Comparison of ENCODE assay signal across 11 cellular contexts in genomic region chr12:3996322-3996721, GRCh38.
DNase-seq lines count a peak whose midpoint lies in the region; ATAC-seq, FAIRE-seq and TF ChIP-seq lines count a peak whose summit lies in the region.
"Had no signal": no experiment of that assay in that cellular context is flagged by ENCODE, and none has a peak within 500 bp of the region (broad histone marks: within the 10 kb centered on the region; RNA-seq: fewer than 3 reads in every experiment).

No MANE protein-coding gene starts in this region.

- no peak overlapping the region for H3K27ac ChIP-seq in CD4-positive, CD25-positive, alpha-beta regulatory T cell (ENCODE audit: insufficient read depth, low read length, poor library complexity, severe bottlenecking)
- no peak overlapping the region for H3K27ac ChIP-seq in endodermal cell (ENCODE audit: low read depth, low read length)
- H3K27ac ChIP-seq: SJSA1 had no signal

- peaks cover 0 to 2% (median 0%) of the 10 kb centered on the region in 7 donors for H3K9me3 Mint-ChIP-seq in CD4-positive, CD25-positive, alpha-beta regulatory T cell
- peaks cover 9% of the 10 kb centered on the region for H3K9me3 Mint-ChIP-seq in endodermal cell
- H3K9me3 Mint-ChIP-seq in natural killer cell treated with Interleukin-12 subunit alpha and Interleukin-12 subunit beta and Interleukin-15 and Interleukin-18, amount 100 ng/mL, for 72 hours = no peaks in the 10 kb centered on the region
- peaks cover under 1% of the 10 kb centered on the region for H3K9me3 Mint-ChIP-seq in activated T-cell treated with anti-CD3 and anti-CD28 coated beads, Interleukin-2, amount 50 U/mL, for 4 hours

- no peak for DNase-seq in CD4-positive, CD25-positive, alpha-beta regulatory T cell
- DNase-seq in H7 = peak; percentile 22
- peak; percentile 53 for DNase-seq in endodermal cell
- DNase-seq in natural killer cell treated with Interleukin-12 subunit alpha and Interleukin-12 subunit beta and Interleukin-15 and Interleukin-18, amount 100 ng/mL, for 72 hours (ENCODE audit: low spot score) = no peak
- no peak for DNase-seq in activated T-cell treated with anti-CD3 and anti-CD28 coated beads, Interleukin-2, amount 50 U/mL, for 4 hours
- DNase-seq in HTR-8/SVneo (ENCODE audit: insufficient read length, low spot score) = no peak
- no peak for DNase-seq in GM19240 (ENCODE audit: insufficient read length, low spot score)
- no peak for DNase-seq in DMS53 treated with DMSO at 0.1 percent for 48 hours (lab: John Stamatoyannopoulos, UW; ENCODE audit: unreplicated experiment)
- DNase-seq: DMS 273 treated with DMSO at 0.1 percent for 48 hours had no signal

- H3K36me3 Mint-ChIP-seq in CD4-positive, CD25-positive, alpha-beta regulatory T cell = no peaks in the 10 kb centered on the region
- peaks cover 16% of the 10 kb centered on the region for H3K36me3 Mint-ChIP-seq in endodermal cell (ENCODE audit: low read depth)
- H3K36me3 Mint-ChIP-seq in natural killer cell treated with Interleukin-12 subunit alpha and Interleukin-12 subunit beta and Interleukin-15 and Interleukin-18, amount 100 ng/mL, for 72 hours = no peaks in the 10 kb centered on the region
- no peaks in the 10 kb centered on the region for H3K36me3 Mint-ChIP-seq in activated T-cell treated with anti-CD3 and anti-CD28 coated beads, Interleukin-2, amount 50 U/mL, for 4 hours (ENCODE audit: insufficient read depth)

- H3K27me3 ChIP-seq in CD4-positive, CD25-positive, alpha-beta regulatory T cell (ENCODE audit: control insufficient read depth, insufficient read depth, low read length) = no peaks in the 10 kb centered on the region
- no peaks in the 10 kb centered on the region; the same call in 1 of the 2 replicates for H3K27me3 ChIP-seq in H7 (ENCODE audit: control insufficient read depth, insufficient read depth, low read length)
- no peaks in the 10 kb centered on the region for H3K27me3 ChIP-seq in endodermal cell (ENCODE audit: control insufficient read depth, insufficient read depth, low read length, poor library complexity, severe bottlenecking)
- H3K27me3 ChIP-seq: SJSA1 had no signal

- TF ChIP-seq CTCF in endodermal cell (conservative IDR thresholded peaks at IDR 0.05) = no peak

- no peak for ATAC-seq in CD4-positive, CD25-positive, alpha-beta regulatory T cell (ENCODE audit: low read depth in 2 of 2)
- no peak for ATAC-seq in natural killer cell treated with Interleukin-12 subunit alpha and Interleukin-12 subunit beta and Interleukin-15 and Interleukin-18, amount 100 ng/mL, for 72 hours
- ATAC-seq in activated T-cell treated with anti-CD3 and anti-CD28 coated beads, Interleukin-2, amount 50 U/mL, for 4 hours = no peak

- H3K9ac ChIP-seq in endodermal cell (ENCODE audit: extremely low read depth, low read length, poor library complexity, severe bottlenecking) = no peak overlapping the region

- FAIRE-seq in HTR-8/SVneo (lab: Jason Lieb, UNC) = no peak

- H3K4me3 ChIP-seq in CD4-positive, CD25-positive, alpha-beta regulatory T cell (ENCODE audit: low read depth, low read length) = no peak overlapping the region
- H3K4me3 ChIP-seq in H7 (ENCODE audit: insufficient read depth, low read depth, low read length) (no peak overlapping the region), endodermal cell (ENCODE audit: low read length) (no peak overlapping the region)
- H3K4me3 ChIP-seq: HAP-1, SJSA1 had no signal

- H3K27me3 Mint-ChIP-seq in CD4-positive, CD25-positive, alpha-beta regulatory T cell = peaks cover 8% of the 10 kb centered on the region
- peaks cover 19% of the 10 kb centered on the region for H3K27me3 Mint-ChIP-seq in endodermal cell (ENCODE audit: insufficient read depth)
- H3K27me3 Mint-ChIP-seq in natural killer cell treated with Interleukin-12 subunit alpha and Interleukin-12 subunit beta and Interleukin-15 and Interleukin-18, amount 100 ng/mL, for 72 hours = peaks cover 11 to 18% of the 10 kb centered on the region in 2 donors
- H3K27me3 Mint-ChIP-seq in activated T-cell treated with anti-CD3 and anti-CD28 coated beads, Interleukin-2, amount 50 U/mL, for 4 hours (ENCODE audit: low read depth) = peaks cover 3% of the 10 kb centered on the region

- 63 to 87% methylated on average over 3 to 5 of the region's 5 CpGs for WGBS in endodermal cell (ENCODE audit: insufficient coverage in 1 of 2, insufficient read length in 1 of 2), 2 experiments

- H3K4me3 Mint-ChIP-seq in CD4-positive, CD25-positive, alpha-beta regulatory T cell = no peak overlapping the region
- no peak overlapping the region for H3K4me3 Mint-ChIP-seq in endodermal cell
- H3K4me3 Mint-ChIP-seq in natural killer cell treated with Interleukin-12 subunit alpha and Interleukin-12 subunit beta and Interleukin-15 and Interleukin-18, amount 100 ng/mL, for 72 hours = no peak overlapping the region
- no peak overlapping the region for H3K4me3 Mint-ChIP-seq in activated T-cell treated with anti-CD3 and anti-CD28 coated beads, Interleukin-2, amount 50 U/mL, for 4 hours

- no peaks in the 10 kb centered on the region for H3K36me3 ChIP-seq in CD4-positive, CD25-positive, alpha-beta regulatory T cell (ENCODE audit: control insufficient read depth, insufficient read depth, low read length)
- H3K36me3 ChIP-seq in H7 (replicated peaks; ENCODE audit: control insufficient read depth, insufficient read depth, low read length) (no peaks in the 10 kb centered on the region), endodermal cell (ENCODE audit: control insufficient read depth, insufficient read depth, low read length) (no peaks in the 10 kb centered on the region)
- H3K36me3 ChIP-seq: HAP-1, SJSA1 had no signal

- H3K9me3 ChIP-seq in CD4-positive, CD25-positive, alpha-beta regulatory T cell (ENCODE audit: control insufficient read depth in 2 of 2, low read length in 2 of 2) = no peaks in the 10 kb centered on the region
- H3K9me3 ChIP-seq in endodermal cell (ENCODE audit: control insufficient read depth, low read length) = peaks cover 4% of the 10 kb centered on the region
- H3K9me3 ChIP-seq: HAP-1, SJSA1 had no signal

- H3K4me1 Mint-ChIP-seq in CD4-positive, CD25-positive, alpha-beta regulatory T cell = peaks cover 0 to 10% (median 5%) of the 10 kb centered on the region in 4 donors
- H3K4me1 Mint-ChIP-seq in endodermal cell = peaks cover 28% of the 10 kb centered on the region
- H3K4me1 Mint-ChIP-seq in natural killer cell treated with Interleukin-12 subunit alpha and Interleukin-12 subunit beta and Interleukin-15 and Interleukin-18, amount 100 ng/mL, for 72 hours (ENCODE audit: low read depth in 2 of 2) = peaks cover 8 to 20% of the 10 kb centered on the region in 2 donors
- peaks cover 16% of the 10 kb centered on the region for H3K4me1 Mint-ChIP-seq in activated T-cell treated with anti-CD3 and anti-CD28 coated beads, Interleukin-2, amount 50 U/mL, for 4 hours (ENCODE audit: low read depth)

- H3K27ac Mint-ChIP-seq in CD4-positive, CD25-positive, alpha-beta regulatory T cell = peak overlapping the region; percentile 1 to 85 (median 55)
- no peak overlapping the region for H3K27ac Mint-ChIP-seq in endodermal cell
- H3K27ac Mint-ChIP-seq in natural killer cell treated with Interleukin-12 subunit alpha and Interleukin-12 subunit beta and Interleukin-15 and Interleukin-18, amount 100 ng/mL, for 72 hours = peak overlapping the region; percentile 58 to 81

- H3K4me1 ChIP-seq in CD4-positive, CD25-positive, alpha-beta regulatory T cell (ENCODE audit: control insufficient read depth, insufficient read depth, low read length, poor library complexity, severe bottlenecking) = no peaks in the 10 kb centered on the region
- H3K4me1 ChIP-seq in endodermal cell (ENCODE audit: control insufficient read depth, insufficient read depth, low read length) = no peaks in the 10 kb centered on the region
- H3K4me1 ChIP-seq: HAP-1, SJSA1 had no signal

Comparison
In these comparisons a context has a peak if more than half of its experiments do, and no peak if none do; other contexts are left out.
1. DNase-seq: peak in H7 (single experiment) and endodermal cell (single experiment); none in CD4-positive, CD25-positive, alpha-beta regulatory T cell (0 of 3), natural killer cell treated with Interleukin-12 subunit alpha and Interleukin-12 subunit beta and Interleukin-15 and Interleukin-18, amount 100 ng/mL, for 72 hours (single experiment), activated T-cell treated with anti-CD3 and anti-CD28 coated beads, Interleukin-2, amount 50 U/mL, for 4 hours (single experiment), HTR-8/SVneo (single experiment), GM19240 (single experiment) and DMS53 treated with DMSO at 0.1 percent for 48 hours (single experiment).